8 cellular contexts compared by ENCODE assay signal in genomic region chr3:194333212-194333980, GRCh38. TPM values are rescaled to one million over a fixed set of nuclear protein-coding genes. Genes with fewer than 3 reads are reported as not detected.
DNase-seq lines count a peak whose midpoint lies in the region; ATAC-seq and TF ChIP-seq lines count a peak whose summit lies in the region.

No MANE protein-coding gene starts in this region.

- peak overlapping the region; percentile 82 for H3K4me2 ChIP-seq in PC-9

- H2AFZ ChIP-seq in PC-9 = peak overlapping the region; percentile 78

- ATAC-seq in HG02610 (IDR thresholded peaks at IDR 0.05; ENCODE audit: unreplicated experiment) = peak; percentile 89
- peak; percentile 96 for ATAC-seq in activated naive CD8-positive, alpha-beta T cell treated with anti-CD3 and anti-CD28 coated beads, Interleukin-2, amount 10 ng/mL, durations not matched to agents 7 days and 5 days (ENCODE audit: low read depth)

- H3K4me1 Mint-ChIP-seq in activated naive CD8-positive, alpha-beta T cell treated with anti-CD3 and anti-CD28 coated beads, Interleukin-2, amount 10 ng/mL, durations not matched to agents 7 days and 5 days = peaks cover 5% of the 10 kb centered on the region

- H3K36me3 ChIP-seq in PC-9 (ENCODE audit: low read depth) = no peaks in the 10 kb centered on the region

- peak; percentile 87 for DNase-seq in GM10248 (ENCODE audit: extremely low spot score)
- DNase-seq in PC-9 = peak; percentile 78 to 95
- DNase-seq in activated naive CD8-positive, alpha-beta T cell treated with anti-CD3 and anti-CD28 coated beads, Interleukin-2, amount 10 ng/mL, durations not matched to agents 7 days and 5 days = peak; percentile 94
- DNase-seq in hepatic stellate cell (ENCODE audit: low spot score) = peak; percentile 81
- DNase-seq in skeletal muscle cell (ENCODE audit: low read depth) = peak; percentile 52
- DNase-seq in SKM-1 treated with dmso at 0.1 percent for 144 hours (lab: John Stamatoyannopoulos, UW; ENCODE audit: unreplicated experiment) = no peak
- no peak for DNase-seq in substantia nigra (lab: John Stamatoyannopoulos, UW)

- no peaks in the 10 kb centered on the region for H3K36me3 Mint-ChIP-seq in activated naive CD8-positive, alpha-beta T cell treated with anti-CD3 and anti-CD28 coated beads, Interleukin-2, amount 10 ng/mL, durations not matched to agents 7 days and 5 days

- H3K27ac ChIP-seq in PC-9 (no peak overlapping the region; the same call in 1 of the 2 replicates), substantia nigra (ENCODE audit: low read depth, low read length, poor library complexity, severe bottlenecking) (no peak overlapping the region)

- TF ChIP-seq CTCF in GM10248 (IDR thresholded peaks at IDR 0.05; ENCODE audit: control extremely low read depth, extremely low read depth, low read depth, missing control alignments) = peak; percentile 99
- TF ChIP-seq CTCF in PC-9 (conservative IDR thresholded peaks at IDR 0.05) = peak; percentile 100

- POLR2A ChIA-PET in GM10248 (lab: Yijun Ruan, JAX) (no interaction called here), PC-9 (lab: Charles Lee; ENCODE audit: unreplicated experiment) (interaction anchor here (0.6 kb wide), 3 partner anchors 126 to 937 kb away, joined by 3 to 15 read pairs (median 11); no protein-coding TSS in a partner anchor)
- POLR2A ChIA-PET in activated naive CD8-positive, alpha-beta T cell treated with anti-CD3 and anti-CD28 coated beads, Interleukin-2, amount 10 ng/mL, durations not matched to agents 7 days and 5 days (lab: Charles Lee) = interaction anchor here (1.1 to 1.2 kb wide), 2 partner anchors 63 to 65 kb away, joined by 3 to 4 read pairs; no protein-coding TSS in a partner anchor

- intact Hi-C loops in PC-9 (cut with micrococcal nuclease; ENCODE audit: unreplicated experiment) = loop anchor here (1.0 to 10.0 kb wide), 6 partner anchors 71 to 931 kb away; partner anchors contain the start of gene LSG1

- H4K20me1 ChIP-seq in PC-9 (ENCODE audit: insufficient read depth) = no peaks in the 10 kb centered on the region

- CTCF ChIA-PET in GM10248 (lab: Yijun Ruan, JAX) (interaction anchor here (0.6 to 7.4 kb wide), 29 partner anchors 9 to 1441 kb away, joined by 3 to 96 read pairs (median 3); no protein-coding TSS in a partner anchor), PC-9 (lab: Charles Lee) (interaction anchor here (0.6 to 2.0 kb wide), 3 partner anchors 11 to 35 kb away, joined by 3 to 6 read pairs (median 6); no protein-coding TSS in a partner anchor)

- no peaks in the 10 kb centered on the region for H3K9me3 ChIP-seq in PC-9 (ENCODE audit: insufficient read depth, low read depth)

- H3K4me3 Mint-ChIP-seq in activated naive CD8-positive, alpha-beta T cell treated with anti-CD3 and anti-CD28 coated beads, Interleukin-2, amount 10 ng/mL, durations not matched to agents 7 days and 5 days = peak overlapping the region; percentile 83

- H3K27me3 Mint-ChIP-seq in activated naive CD8-positive, alpha-beta T cell treated with anti-CD3 and anti-CD28 coated beads, Interleukin-2, amount 10 ng/mL, durations not matched to agents 7 days and 5 days = peaks cover 20% of the 10 kb centered on the region

- BruUV-seq in PC-9 (replicated peaks; lab: Mats Ljungman, UMichigan) = no TSS peak

- peaks cover 19% of the 10 kb centered on the region for H3K4me1 ChIP-seq in PC-9 (replicated peaks; ENCODE audit: insufficient read depth)

- H3K79me2 ChIP-seq in PC-9 (ENCODE audit: low read depth) = no peaks in the 10 kb centered on the region

- peaks cover 18% of the 10 kb centered on the region; the same call in 1 of the 2 replicates for H3F3A ChIP-seq in PC-9 (ENCODE audit: insufficient read depth, low read depth)

- no peaks in the 10 kb centered on the region for H3K9me3 Mint-ChIP-seq in activated naive CD8-positive, alpha-beta T cell treated with anti-CD3 and anti-CD28 coated beads, Interleukin-2, amount 10 ng/mL, durations not matched to agents 7 days and 5 days

- peak overlapping the region; percentile 57 for H3K4me3 ChIP-seq in PC-9
- peak overlapping the region; percentile 53 for H3K4me3 ChIP-seq in skeletal muscle cell (ENCODE audit: low read depth, low read length)

- no peaks in the 10 kb centered on the region for H3K9me2 ChIP-seq in PC-9 (ENCODE audit: insufficient read depth)

- H3K27ac Mint-ChIP-seq in activated naive CD8-positive, alpha-beta T cell treated with anti-CD3 and anti-CD28 coated beads, Interleukin-2, amount 10 ng/mL, durations not matched to agents 7 days and 5 days = no peak overlapping the region

- no peaks in the 10 kb centered on the region for H3K27me3 ChIP-seq in PC-9 (ENCODE audit: insufficient read depth, low read depth)

RNA-seq across cellular contexts. Expression of gene CPN2, which starts 17.7 kb away (rescaled TPM):
- total RNA-seq in PC-9 (2021) = not detected in 2 replicates
- not detected for total RNA-seq in activated naive CD8-positive, alpha-beta T cell treated with anti-CD3 and anti-CD28 coated beads, Interleukin-2, amount 10 ng/mL, durations not matched to agents 7 days and 5 days

RNA-seq across cellular contexts. Expression of gene LRRC15, which starts 36.1 kb away (rescaled TPM):
- 0.08 TPM in 1 of 2 replicates, not detected in the other for total RNA-seq in PC-9 (2021)
- not detected for total RNA-seq in activated naive CD8-positive, alpha-beta T cell treated with anti-CD3 and anti-CD28 coated beads, Interleukin-2, amount 10 ng/mL, durations not matched to agents 7 days and 5 days

Comparison
In these comparisons a context has a peak if more than half of its experiments do, and no peak if none do; other contexts are left out.
1. DNase-seq: peak in GM10248 (single experiment), PC-9 (2 of 2), activated naive CD8-positive, alpha-beta T cell treated with anti-CD3 and anti-CD28 coated beads, Interleukin-2, amount 10 ng/mL, durations not matched to agents 7 days and 5 days (single experiment), hepatic stellate cell (single experiment) and skeletal muscle cell (single experiment); none in SKM-1 treated with dmso at 0.1 percent for 144 hours (single experiment) and substantia nigra (0 of 49).